ENCODE assay signal across 17 cellular contexts in genomic region chr2:235695602-235695895, GRCh38.
DNase-seq lines count a peak whose midpoint lies in the region; ATAC-seq and TF ChIP-seq lines count a peak whose summit lies in the region.
"Had no signal": no experiment of that assay in that cellular context is flagged by ENCODE, and none has a peak within 500 bp of the region (broad histone marks: within the 10 kb centered on the region; RNA-seq: fewer than 3 reads in every experiment).

No MANE protein-coding gene starts in this region.

- peaks cover 4% of the 10 kb centered on the region for H3K36me3 Mint-ChIP-seq in glutamatergic neuron (ENCODE audit: unreplicated experiment)
- H3K36me3 Mint-ChIP-seq in neural progenitor cell, result peaks cover 19% of the 10 kb centered on the region

- H2AFZ ChIP-seq in neural progenitor cell (replicated peaks), result no peak overlapping the region

- DNase-seq in cardiac muscle cell (ENCODE audit: low read depth in 1 of 2, low spot score in 1 of 2) (no peak), left ventricle myocardium inferior (no peak), glutamatergic neuron (peak; percentile 8), neural progenitor cell (ENCODE audit: low spot score) (no peak), substantia nigra (lab: John Stamatoyannopoulos, UW) (no peak), SW480 (ENCODE audit: low spot score) (no peak), NCI-H128 (lab: John Stamatoyannopoulos, UW; ENCODE audit: unreplicated experiment) (no peak), upper lobe of left lung (no peak)
- DNase-seq: CD4-positive, alpha-beta T cell; GF-D8; NCI-H1436 treated with DMSO at 0.1 percent for 48 hours; NCI-H2029 treated with DMSO at 0.1 percent for 48 hours; Peyer's patch had no signal

- no peak overlapping the region for H3K4me2 ChIP-seq in neural progenitor cell

- H3K36me3 ChIP-seq in cardiac muscle cell, result no peaks in the 10 kb centered on the region
- no peaks in the 10 kb centered on the region for H3K36me3 ChIP-seq in left ventricle myocardium inferior
- H3K36me3 ChIP-seq in neural progenitor cell, result no peaks in the 10 kb centered on the region
- no peaks in the 10 kb centered on the region for H3K36me3 ChIP-seq in upper lobe of left lung
- H3K36me3 ChIP-seq: HAP-1, Peyer's patch had no signal

- TF ChIP-seq CTCF in cardiac muscle cell (IDR thresholded peaks at IDR 0.05; ENCODE audit: low read depth, low read length), result no peak
- TF ChIP-seq CTCF in left ventricle myocardium inferior (IDR thresholded peaks at IDR 0.05; ENCODE audit: borderline replicate concordance), result no peak
- no peak for TF ChIP-seq CTCF in glutamatergic neuron (IDR thresholded peaks at IDR 0.05; ENCODE audit: partially characterized antibody, unreplicated experiment)
- TF ChIP-seq CTCF in neural progenitor cell (IDR thresholded peaks at IDR 0.05), result no peak
- no peak for TF ChIP-seq CTCF in upper lobe of left lung (IDR thresholded peaks at IDR 0.05)

- no peak for TF ChIP-seq EP300 in upper lobe of left lung (IDR thresholded peaks at IDR 0.05)

- WGBS in upper lobe of left lung, 2 donors, result 94% methylated on average over 3 of the region's 3 CpGs; no CpG with 5 or more reads in 1 of the 2 donors

- H3K4me3 ChIP-seq in cardiac muscle cell (no peak overlapping the region), left ventricle myocardium inferior (no peak overlapping the region), neural progenitor cell (no peak overlapping the region), upper lobe of left lung (no peak overlapping the region)
- H3K4me3 ChIP-seq: HAP-1, Peyer's patch had no signal

- H3K9me3 ChIP-seq in cardiac muscle cell (ENCODE audit: low read depth) (no peaks in the 10 kb centered on the region), left ventricle myocardium inferior (replicated peaks) (no peaks in the 10 kb centered on the region), neural progenitor cell (ENCODE audit: low read depth) (no peaks in the 10 kb centered on the region), upper lobe of left lung (no peaks in the 10 kb centered on the region)
- H3K9me3 ChIP-seq: HAP-1, Peyer's patch had no signal

- H3K27ac Mint-ChIP-seq in glutamatergic neuron (ENCODE audit: unreplicated experiment) (peak overlapping the region; percentile 64), neural progenitor cell (peak overlapping the region; percentile 88)
- H3K27ac Mint-ChIP-seq: B cell; CD4-positive, alpha-beta T cell had no signal

- H3K79me2 ChIP-seq in neural progenitor cell (ENCODE audit: low read depth), result peaks cover 98% of the 10 kb centered on the region

- H3K27me3 ChIP-seq in cardiac muscle cell (no peaks in the 10 kb centered on the region), left ventricle myocardium inferior (ENCODE audit: low read depth) (no peaks in the 10 kb centered on the region), neural progenitor cell (no peaks in the 10 kb centered on the region), upper lobe of left lung (no peaks in the 10 kb centered on the region)
- H3K27me3 ChIP-seq: Peyer's patch had no signal

- H3K4me1 Mint-ChIP-seq in glutamatergic neuron (ENCODE audit: low read depth, unreplicated experiment) (peaks cover 38% of the 10 kb centered on the region), neural progenitor cell (peaks cover 50% of the 10 kb centered on the region)
- H3K4me1 Mint-ChIP-seq: B cell had no signal

- intact Hi-C loops in left ventricle myocardium inferior (cut with micrococcal nuclease), result no loop called here

- TF ChIP-seq POLR2A in upper lobe of left lung (IDR thresholded peaks at IDR 0.05), result no peak

- H3F3A ChIP-seq in neural progenitor cell (ENCODE audit: low read depth), result no peaks in the 10 kb centered on the region

- H3K4me3 Mint-ChIP-seq in glutamatergic neuron (ENCODE audit: unreplicated experiment), result no peak overlapping the region
- H3K4me3 Mint-ChIP-seq in neural progenitor cell, result peak overlapping the region; percentile 38
- H3K4me3 Mint-ChIP-seq: B cell; CD4-positive, alpha-beta T cell had no signal

- peaks cover 10% of the 10 kb centered on the region for H3K27me3 Mint-ChIP-seq in glutamatergic neuron (ENCODE audit: unreplicated experiment)
- no peaks in the 10 kb centered on the region for H3K27me3 Mint-ChIP-seq in neural progenitor cell (ENCODE audit: insufficient read depth, low read depth)
- H3K27me3 Mint-ChIP-seq: B cell had no signal

- H3K9me3 Mint-ChIP-seq in glutamatergic neuron (ENCODE audit: unreplicated experiment) (peaks cover 7% of the 10 kb centered on the region), neural progenitor cell (peaks cover 25% of the 10 kb centered on the region)
- H3K9me3 Mint-ChIP-seq: CD4-positive, alpha-beta T cell had no signal

- H3K27ac ChIP-seq in cardiac muscle cell (peak overlapping the region; percentile 40), left ventricle myocardium inferior (replicated peaks) (no peak overlapping the region), neural progenitor cell (no peak overlapping the region), substantia nigra (ENCODE audit: low read depth, low read length, poor library complexity, severe bottlenecking) (peak overlapping the region; percentile 4), upper lobe of left lung (no peak overlapping the region)
- H3K27ac ChIP-seq: 22Rv1, HL-60, Peyer's patch had no signal

- H4K20me1 ChIP-seq in neural progenitor cell (ENCODE audit: low read depth), result peaks cover 68% of the 10 kb centered on the region

- ATAC-seq in upper lobe of left lung (ENCODE audit: low FRiP score in 2 of 2), result no peak

- H3K4me1 ChIP-seq in cardiac muscle cell (ENCODE audit: low read depth), result peaks cover 12% of the 10 kb centered on the region
- peaks cover 12% of the 10 kb centered on the region for H3K4me1 ChIP-seq in left ventricle myocardium inferior
- H3K4me1 ChIP-seq in neural progenitor cell, result peaks cover 20% of the 10 kb centered on the region
- H3K4me1 ChIP-seq in upper lobe of left lung, result peaks cover 0 to 6% (median 1%) of the 10 kb centered on the region in 4 donors
- H3K4me1 ChIP-seq: HAP-1 had no signal

- peak overlapping the region; percentile 27 for H3K9ac ChIP-seq in neural progenitor cell

Comparison
In these comparisons a context has a peak if more than half of its experiments do, and no peak if none do; other contexts are left out.
1. H3K27ac ChIP-seq: peak in cardiac muscle cell (single experiment) and substantia nigra (single experiment); none in left ventricle myocardium inferior (single experiment), neural progenitor cell (single experiment) and upper lobe of left lung (0 of 4).